ENCODE assay signal across 22 cellular contexts in the genomic region with DNA sequence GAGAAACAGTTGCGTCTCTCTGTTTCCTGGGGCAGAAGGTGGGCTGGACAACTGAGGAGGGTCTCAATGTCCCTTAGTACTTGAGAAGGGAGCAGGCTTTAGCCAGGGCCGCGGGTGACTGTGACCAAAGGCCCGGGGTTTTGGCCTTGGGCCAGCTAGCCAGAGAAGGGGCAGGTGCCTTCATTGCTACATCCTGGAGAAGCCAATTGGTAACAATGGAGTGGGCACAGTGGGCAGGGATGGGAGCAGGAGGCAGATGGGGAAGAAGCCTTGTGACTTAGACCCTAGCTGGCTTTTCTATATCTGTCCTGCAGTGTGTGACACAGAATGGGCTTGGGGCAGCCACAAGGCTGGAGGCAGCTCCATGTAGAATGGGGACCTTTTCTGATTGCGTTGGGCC. TPM values are rescaled to one million over a fixed set of nuclear protein-coding genes. Genes with fewer than 3 reads are reported as not detected.
DNase-seq lines count a peak whose midpoint lies in the region; ATAC-seq and TF ChIP-seq lines count a peak whose summit lies in the region.
"Had no signal": no experiment of that assay in that cellular context is flagged by ENCODE, and none has a peak within 500 bp of the region (broad histone marks: within the 10 kb centered on the region; RNA-seq: fewer than 3 reads in every experiment).

No MANE protein-coding gene starts in this region.

- peak overlapping the region; percentile 99 for H3K27ac Mint-ChIP-seq in activated T-cell treated with anti-CD3 and anti-CD28 coated beads, Interleukin-2, amount 50 U/mL, for 24 hours
- H3K27ac Mint-ChIP-seq in HFFc6 (peak overlapping the region; percentile 89; the same call in 1 of the 2 replicates), nephron (peak overlapping the region in 2 of 3 experiments; percentile 37 to 67)

- TF ChIP-seq POLR2A in lower leg skin (IDR thresholded peaks at IDR 0.05): no peak

- H3K36me3 Mint-ChIP-seq in activated T-cell treated with anti-CD3 and anti-CD28 coated beads, Interleukin-2, amount 50 U/mL, for 24 hours (ENCODE audit: low read depth): peaks cover 71% of the 10 kb centered on the region
- peaks cover 41% of the 10 kb centered on the region for H3K36me3 Mint-ChIP-seq in activated T-cell treated with anti-CD3 and anti-CD28 coated beads, Interleukin-2, amount 50 U/mL, for 4 hours (ENCODE audit: insufficient read depth)
- H3K36me3 Mint-ChIP-seq in HFFc6 (ENCODE audit: low read depth): peaks cover 18% of the 10 kb centered on the region
- peaks cover 36% of the 10 kb centered on the region for H3K36me3 Mint-ChIP-seq in nephron (ENCODE audit: low read depth)

- H3K4me1 Mint-ChIP-seq in activated T-cell treated with anti-CD3 and anti-CD28 coated beads, Interleukin-2, amount 50 U/mL, for 24 hours (ENCODE audit: low read depth): peaks cover 84% of the 10 kb centered on the region
- peaks cover 63% of the 10 kb centered on the region for H3K4me1 Mint-ChIP-seq in activated T-cell treated with anti-CD3 and anti-CD28 coated beads, Interleukin-2, amount 50 U/mL, for 4 hours (ENCODE audit: low read depth)
- H3K4me1 Mint-ChIP-seq in HFFc6 (ENCODE audit: low read depth) (peaks cover 42% of the 10 kb centered on the region), nephron (peaks cover 32% of the 10 kb centered on the region)

- no peak for ATAC-seq in activated T-cell treated with anti-CD3 and anti-CD28 coated beads, Interleukin-2, amount 50 U/mL, for 4 hours
- ATAC-seq: activated CD4-positive, CD25-positive, alpha-beta regulatory T cell treated with anti-CD3 and anti-CD28 coated beads, Interleukin-2, amount 50 U/mL, for 24 hours had no signal

- DNase-seq in activated T-cell treated with anti-CD3 and anti-CD28 coated beads, Interleukin-2, amount 50 U/mL, for 24 hours: no peak
- DNase-seq in activated T-cell treated with anti-CD3 and anti-CD28 coated beads, Interleukin-2, amount 50 U/mL, for 4 hours: no peak
- DNase-seq in HFFc6 (no peak), SHP77 treated with DMSO at 0.1 percent for 48 hours (lab: John Stamatoyannopoulos, UW) (peak; percentile 8), amniotic stem cell (lab: John Stamatoyannopoulos, UW) (no peak), lower leg skin (ENCODE audit: low spot score in 2 of 2) (no peak), NCI-H526 (lab: John Stamatoyannopoulos, UW) (no peak)
- DNase-seq: activated CD8-positive, alpha-beta memory T cell treated with anti-CD3 and anti-CD28 coated beads, Interleukin-2, amount 50 U/mL, for 4 hours; aorta; caudate nucleus; Kasumi-1; left ventricle myocardium inferior; midbrain; NCI-H187 treated with DMSO at 0.1 percent for 48 hours; NCI-H2227 treated with DMSO at 0.1 percent for 48 hours; NCI-H748 treated with DMSO at 0.1 percent for 48 hours; nephron progenitor cell; sigmoid colon had no signal

- no peak overlapping the region for H3K4me3 Mint-ChIP-seq in activated T-cell treated with anti-CD3 and anti-CD28 coated beads, Interleukin-2, amount 50 U/mL, for 24 hours
- no peak overlapping the region for H3K4me3 Mint-ChIP-seq in activated T-cell treated with anti-CD3 and anti-CD28 coated beads, Interleukin-2, amount 50 U/mL, for 4 hours
- H3K4me3 Mint-ChIP-seq in HFFc6: no peak overlapping the region
- H3K4me3 Mint-ChIP-seq in nephron: no peak overlapping the region
- H3K4me3 Mint-ChIP-seq: nephron progenitor cell, type B pancreatic cell had no signal

- no peaks in the 10 kb centered on the region for H3K9me3 Mint-ChIP-seq in activated T-cell treated with anti-CD3 and anti-CD28 coated beads, Interleukin-2, amount 50 U/mL, for 24 hours
- H3K9me3 Mint-ChIP-seq in activated T-cell treated with anti-CD3 and anti-CD28 coated beads, Interleukin-2, amount 50 U/mL, for 4 hours: no peaks in the 10 kb centered on the region
- H3K9me3 Mint-ChIP-seq in HFFc6 (no peaks in the 10 kb centered on the region), nephron (no peaks in the 10 kb centered on the region)
- H3K9me3 Mint-ChIP-seq: nephron progenitor cell, type B pancreatic cell had no signal

- intact Hi-C loops in lower leg skin (cut with DNase I; ENCODE audit: low total_unique reads): no loop called here

- no peaks in the 10 kb centered on the region for H3K27me3 Mint-ChIP-seq in activated T-cell treated with anti-CD3 and anti-CD28 coated beads, Interleukin-2, amount 50 U/mL, for 24 hours
- H3K27me3 Mint-ChIP-seq in activated T-cell treated with anti-CD3 and anti-CD28 coated beads, Interleukin-2, amount 50 U/mL, for 4 hours (ENCODE audit: low read depth): no peaks in the 10 kb centered on the region
- H3K27me3 Mint-ChIP-seq in HFFc6 (ENCODE audit: insufficient read depth) (no peaks in the 10 kb centered on the region; the same call in none of the 2 replicates), nephron (ENCODE audit: low read depth) (no peaks in the 10 kb centered on the region)
- H3K27me3 Mint-ChIP-seq: progenitor cell of endocrine pancreas, type B pancreatic cell had no signal

- TF ChIP-seq CTCF in HFFc6 (IDR thresholded peaks at IDR 0.05): no peak
- no peak for TF ChIP-seq CTCF in nephron (IDR thresholded peaks at IDR 0.05; ENCODE audit: unreplicated experiment in 3 of 3)
- TF ChIP-seq CTCF in lower leg skin (IDR thresholded peaks at IDR 0.05): no peak

- no peak overlapping the region for H3K4me3 ChIP-seq in lower leg skin (ENCODE audit: low read depth, poor library complexity, severe bottlenecking)
- H3K4me3 ChIP-seq: left ventricle myocardium inferior, sigmoid colon had no signal

- WGBS in lower leg skin, 2 donors: 84 to 92% methylated on average over 5 of the region's 5 CpGs

RNA-seq across cellular contexts. Expression of a gene that starts 46.0 kb away (rescaled TPM):
- 10 to 100 TPM; 25.2 to 26.4 (median 26.3) TPM for total RNA-seq in activated T-cell treated with anti-CD3 and anti-CD28 coated beads, Interleukin-2, amount 50 U/mL, for 4 hours
- 10 to 100 TPM; 19.4 to 23.2 (median 21.2) TPM for total RNA-seq in HFFc6 (2021; fragmentation: NEBNext Ultra II Directional; extraction: Animal tissue kit (Norgen Biotek cat#: 25700))
- 10 to 100 TPM; 26.8 to 30.0 (median 29.5) TPM for total RNA-seq in lower leg skin

RNA-seq across cellular contexts. Expression of a gene that starts 48.1 kb away (rescaled TPM):
- total RNA-seq in activated T-cell treated with anti-CD3 and anti-CD28 coated beads, Interleukin-2, amount 50 U/mL, for 4 hours: 10 to 100 TPM; 27.0 to 30.2 (median 29.5) TPM
- 10 to 100 TPM; 39.3 to 49.2 (median 44.3) TPM for total RNA-seq in HFFc6 (2021; fragmentation: NEBNext Ultra II Directional; extraction: Animal tissue kit (Norgen Biotek cat#: 25700))
- total RNA-seq in lower leg skin: 10 to 100 TPM; 38.1 to 63.6 (median 58.9) TPM
